Comparison of ENCODE assay signal across 10 cellular contexts in the genomic region with DNA sequence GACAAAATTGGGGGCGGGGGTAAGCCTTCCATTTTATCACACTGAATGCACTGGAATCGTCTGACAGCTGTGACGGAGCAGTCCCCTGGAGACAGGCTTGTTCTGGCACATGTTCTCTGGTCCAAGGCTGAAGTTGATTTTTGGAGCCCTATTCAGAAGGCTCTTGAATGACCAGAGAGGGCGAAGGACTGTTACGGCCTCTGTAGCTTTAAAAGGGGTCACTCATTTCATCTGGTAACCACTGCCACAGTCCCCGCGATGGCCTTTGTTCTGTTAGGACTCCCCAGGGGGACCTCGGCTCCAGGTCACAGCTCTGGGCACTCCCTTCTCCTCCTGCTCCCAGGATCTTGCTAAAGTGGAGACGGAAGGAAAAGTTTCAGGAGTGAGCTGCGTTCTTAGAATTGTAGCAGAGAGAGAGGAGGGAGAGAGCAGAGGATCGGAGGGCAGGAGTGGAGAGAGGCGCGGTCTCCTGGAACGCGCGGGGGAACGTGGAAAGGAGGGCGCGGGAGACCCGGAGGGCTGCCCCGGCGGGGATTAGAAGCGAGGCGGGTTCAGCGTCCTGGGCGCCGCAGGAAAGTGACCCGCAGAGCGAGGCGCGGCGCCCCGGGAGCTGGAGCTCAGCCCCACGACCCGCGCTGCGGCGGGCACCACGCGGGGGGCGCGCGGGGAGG.
DNase-seq lines count a peak whose midpoint lies in the region; ATAC-seq and TF ChIP-seq lines count a peak whose summit lies in the region.
"Had no signal": no experiment of that assay in that cellular context is flagged by ENCODE, and none has a peak within 500 bp of the region (broad histone marks: within the 10 kb centered on the region; RNA-seq: fewer than 3 reads in every experiment).

No MANE protein-coding gene starts in this region.

- H3K27me3 ChIP-seq in NT2/D1 (ENCODE audit: insufficient read depth, insufficient read length) (peaks cover 43% of the 10 kb centered on the region), neuron (ENCODE audit: insufficient read depth, low read length) (no peaks in the 10 kb centered on the region), right lobe of liver (no peaks in the 10 kb centered on the region)
- H3K27me3 ChIP-seq: body of pancreas had no signal

- H3K36me3 ChIP-seq in NT2/D1 (ENCODE audit: insufficient read depth, insufficient read length, low read length): no peaks in the 10 kb centered on the region
- no peaks in the 10 kb centered on the region for H3K36me3 ChIP-seq in neuron (ENCODE audit: insufficient read depth, low read length)
- H3K36me3 ChIP-seq in right lobe of liver: no peaks in the 10 kb centered on the region

- intact Hi-C loops in right lobe of liver (cut with DNase I): no loop called here

- TF ChIP-seq POLR2A in right lobe of liver (IDR thresholded peaks at IDR 0.05): no peak

- TF ChIP-seq CTCF in GM10266 (IDR thresholded peaks at IDR 0.05; ENCODE audit: control insufficient read depth, insufficient read depth, low read depth, missing control alignments) (no peak), right lobe of liver (IDR thresholded peaks at IDR 0.05) (no peak)

- H3K4me1 Mint-ChIP-seq in effector memory CD8-positive, alpha-beta T cell (ENCODE audit: low read depth in 2 of 2): peaks cover 3 to 9% of the 10 kb centered on the region in 2 donors

- 1% methylated on average over 22 of the region's 43 CpGs for WGBS in right lobe of liver (ENCODE audit: insufficient coverage, low coverage, low lambda C conversion rate, missing lambda C conversion rate)

- ATAC-seq in effector memory CD8-positive, alpha-beta T cell (replicated peaks): no peak
- ATAC-seq in right lobe of liver: no peak
- ATAC-seq: body of pancreas had no signal

- H3K27me3 Mint-ChIP-seq in effector memory CD8-positive, alpha-beta T cell: peaks cover 17 to 34% of the 10 kb centered on the region in 2 donors

- no peak overlapping the region for H3K27ac Mint-ChIP-seq in effector memory CD8-positive, alpha-beta T cell

- H3K4me3 ChIP-seq in NT2/D1 (ENCODE audit: insufficient read length, low read depth) (peak overlapping the region; percentile 56), neuron (ENCODE audit: low read length) (peak overlapping the region; percentile 53), right lobe of liver (no peak overlapping the region)
- H3K4me3 ChIP-seq: body of pancreas had no signal

- H3K9me3 Mint-ChIP-seq in effector memory CD8-positive, alpha-beta T cell: peaks cover 3 to 6% of the 10 kb centered on the region in 2 donors

- H3K27ac ChIP-seq in right lobe of liver: no peak overlapping the region
- H3K27ac ChIP-seq: body of pancreas had no signal

- H2AFZ ChIP-seq in neuron (ENCODE audit: low read depth, low read length): peak overlapping the region; percentile 87

- H3K9ac ChIP-seq in NT2/D1 (ENCODE audit: insufficient read length, low read depth): peak overlapping the region; percentile 64

- peak overlapping the region; percentile 32 to 74 for H3K4me3 Mint-ChIP-seq in effector memory CD8-positive, alpha-beta T cell

- no peaks in the 10 kb centered on the region for H3K4me1 ChIP-seq in NT2/D1 (ENCODE audit: insufficient read depth, insufficient read length)
- peaks cover 25% of the 10 kb centered on the region for H3K4me1 ChIP-seq in neuron (ENCODE audit: insufficient read depth, low read length)
- no peaks in the 10 kb centered on the region for H3K4me1 ChIP-seq in right lobe of liver

- H3K9me3 ChIP-seq in NT2/D1 (ENCODE audit: insufficient read depth, low read length) (no peaks in the 10 kb centered on the region), neuron (ENCODE audit: low read length) (no peaks in the 10 kb centered on the region), right lobe of liver (no peaks in the 10 kb centered on the region)
- H3K9me3 ChIP-seq: body of pancreas had no signal

- H3K36me3 Mint-ChIP-seq in effector memory CD8-positive, alpha-beta T cell (ENCODE audit: insufficient read depth): no peaks in the 10 kb centered on the region

- DNase-seq in ELF-1 (ENCODE audit: low read depth, low spot score) (peak; percentile 13), NT2/D1 (ENCODE audit: low read depth, low spot score) (no peak), ureter (ENCODE audit: low spot score) (no peak), GM10266 (ENCODE audit: extremely low spot score) (no peak), right lobe of liver (no peak), C1 segment of cervical spinal cord (lab: John Stamatoyannopoulos, UW) (no peak)
- no peak for DNase-seq in effector memory CD8-positive, alpha-beta T cell
- DNase-seq: body of pancreas, hippocampal formation had no signal

Comparison
In these comparisons a context has a peak if more than half of its experiments do, and no peak if none do; other contexts are left out.
1. H3K4me3 ChIP-seq: peak in NT2/D1 (single experiment) and neuron (single experiment); none in right lobe of liver (0 of 3).